Comparison of ENCODE assay signal across 23 cellular contexts in genomic region chr4:62917649-62918048, GRCh38.
"Had no signal": no experiment of that assay in that cellular context is flagged by ENCODE, and none has a peak within 500 bp of the region (broad histone marks: within the 10 kb centered on the region; RNA-seq: fewer than 3 reads in every experiment).

No MANE protein-coding gene starts in this region.

- H3K27me3 ChIP-seq: adrenal gland, breast epithelium, SJCRH30 had no signal

- DNase-seq: activated CD4-positive, alpha-beta T cell treated with anti-CD3 and anti-CD28 coated beads for 36 hours; activated CD8-positive, alpha-beta memory T cell treated with anti-CD3 and anti-CD28 coated beads, Interleukin-2, amount 50 U/mL, for 4 hours; activated CD8-positive, alpha-beta T cell treated with anti-CD3 and anti-CD28 coated beads for 36 hours; activated gamma-delta T cell treated with Interleukin-2 at 50 U/mL for 16 hours; activated naive CD4-positive, alpha-beta T cell treated with anti-CD3 and anti-CD28 coated beads, Interleukin-2, amount 50 U/mL, for 16 hours; activated naive CD8-positive, alpha-beta T cell treated with anti-CD3 and anti-CD28 coated beads, Interleukin-2, amount 10 ng/mL, durations not matched to agents 7 days and 5 days; activated T-cell treated with anti-CD3 and anti-CD28 coated beads, Interleukin-2, amount 50 U/mL, for 72 hours; adrenal gland; anterior cingulate cortex; Kasumi-1; KBM-7; NCI-H1048; NCI-H146; NCI-H187 treated with DMSO at 0.1 percent for 48 hours; NCI-H2081 treated with DMSO at 0.1 percent for 48 hours; NCI-H446; NCI-H524; SJCRH30; SK-N-SH; T-helper 1 cell; WERI-Rb-1 had no signal

- H3K36me3 ChIP-seq: adrenal gland, breast epithelium, SJCRH30, WERI-Rb-1 had no signal

- H3K4me1 ChIP-seq: adrenal gland, breast epithelium, SJCRH30 had no signal

- H3K27ac ChIP-seq: adrenal gland, breast epithelium, SJCRH30, WERI-Rb-1 had no signal

- H3K4me3 ChIP-seq: adrenal gland, breast epithelium, SJCRH30 had no signal

- FAIRE-seq: RCC 7860 had no signal

- ATAC-seq: activated CD4-positive, alpha-beta T cell treated with anti-CD3 and anti-CD28 coated beads for 36 hours; activated CD8-positive, alpha-beta T cell treated with anti-CD3 and anti-CD28 coated beads for 36 hours; activated T-cell treated with anti-CD3 and anti-CD28 coated beads, Interleukin-2, amount 50 U/mL, for 72 hours had no signal

- H3K9me3 ChIP-seq: adrenal gland, breast epithelium, SJCRH30, SK-N-SH had no signal
